Comparison of ENCODE assay signal across 1 cellular context in genomic region chr1:109508873-109509175, GRCh38.
TF ChIP-seq lines count a peak whose summit lies in the region.

No MANE protein-coding gene starts in this region.

TF ChIP-seq in IMR-90, 13 proteins besides CTCF, POLR2A, EP300 and RAD21 (continued from another document):
- TF ChIP-seq USF2 (IDR thresholded peaks at IDR 0.05; ENCODE audit: low read depth, low read length) (no peak), CEBPB (IDR thresholded peaks at IDR 0.05; ENCODE audit: low read depth, low read length) (no peak), FOS (IDR thresholded peaks at IDR 0.05; ENCODE audit: low read depth, low read length) (no peak), CHD1 (IDR thresholded peaks at IDR 0.05; ENCODE audit: low read depth, low read length) (no peak), SMC3 (IDR thresholded peaks at IDR 0.05; ENCODE audit: low read depth, low read length) (no peak), MXI1 (IDR thresholded peaks at IDR 0.05; ENCODE audit: borderline replicate concordance, low read depth, low read length) (no peak), NFE2L2 (IDR thresholded peaks at IDR 0.05; ENCODE audit: low read depth, low read length) (no peak), RFX5 (IDR thresholded peaks at IDR 0.05; ENCODE audit: low read depth, low read length) (no peak)
TF ChIP-seq in IMR-90: peak in this region for 0.
